21 cellular contexts compared by ENCODE assay signal in the genomic region with DNA sequence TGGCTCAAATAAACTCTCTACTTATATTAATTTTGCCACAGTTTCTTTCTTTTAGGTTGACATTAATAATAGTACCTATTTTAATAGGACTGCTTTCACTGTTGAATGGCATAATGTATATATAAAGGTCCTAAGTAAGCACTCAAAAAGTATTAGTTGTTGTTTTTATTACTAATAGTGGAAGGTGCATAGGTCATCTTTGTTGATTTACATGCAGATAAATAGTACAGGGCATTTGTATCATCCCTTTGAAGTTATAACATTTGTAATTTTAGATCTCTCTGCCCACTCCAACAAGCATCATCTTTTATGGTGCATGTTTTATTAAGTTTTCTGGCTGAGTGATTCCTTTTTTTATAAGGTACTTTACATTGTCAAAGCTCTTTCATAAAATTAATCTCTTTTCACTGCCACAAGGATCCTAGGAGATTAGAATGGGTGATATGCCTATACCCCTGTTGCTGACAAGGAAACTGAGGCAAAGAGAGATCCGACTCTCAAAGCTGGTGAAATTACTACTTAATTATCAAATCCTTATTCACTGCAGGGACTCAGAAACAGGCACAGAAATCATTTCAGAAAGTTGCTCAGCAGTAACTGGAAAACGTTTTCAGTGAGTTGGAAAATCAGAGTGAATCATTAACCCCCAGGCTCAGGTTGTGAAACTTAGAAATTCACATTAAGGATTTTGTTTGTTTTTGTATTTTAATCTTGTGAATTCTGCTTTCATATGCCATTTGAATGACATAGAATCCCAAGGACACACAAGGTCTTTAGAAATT.
DNase-seq lines count a peak whose midpoint lies in the region; ATAC-seq, FAIRE-seq and TF ChIP-seq lines count a peak whose summit lies in the region.
"Had no signal": no experiment of that assay in that cellular context is flagged by ENCODE, and none has a peak within 500 bp of the region (broad histone marks: within the 10 kb centered on the region; RNA-seq: fewer than 3 reads in every experiment).

No MANE protein-coding gene starts in this region.

- H3K27ac ChIP-seq in A549 (peak overlapping the region; percentile 70 to 84), PC-3 (ENCODE audit: low read length) (no peak overlapping the region), epithelial cell of prostate (peak overlapping the region; percentile 29), tibial artery (no peak overlapping the region)
- H3K27ac ChIP-seq: thyroid gland had no signal

- intact Hi-C loops in PC-3 (cut with micrococcal nuclease) (no loop called here), tibial artery (cut with DNase I; ENCODE audit: low total_unique reads) (no loop called here)

- no TSS peak for BruUV-seq in PC-3 (replicated peaks; lab: Mats Ljungman, UMichigan)

- ATAC-seq in A549 (peak in 1 of 2 experiments; percentile 67; a peak in 4 of 6 replicates), PC-3 (no peak), left lobe of liver (peak; percentile 78), HG02938 (IDR thresholded peaks at IDR 0.05; ENCODE audit: unreplicated experiment) (no peak), HG02884 (IDR thresholded peaks at IDR 0.05; ENCODE audit: unreplicated experiment) (no peak)
- ATAC-seq: stimulated activated naive B cell treated with anti-CD40 and anti-IgM and Interleukin-4, amounts not matched to agents 10 μg/mL and 1 μg/mL and 100 μg/mL, for 72 hours; T-helper 17 cell had no signal

- H3K4me2 ChIP-seq in A549 = peak overlapping the region; percentile 89
- no peak overlapping the region for H3K4me2 ChIP-seq in PC-3 (ENCODE audit: low read length)
- H3K4me2 ChIP-seq: GM23338 had no signal

- H3K9me3 ChIP-seq in A549 (no peaks in the 10 kb centered on the region), PC-3 (ENCODE audit: low read length) (no peaks in the 10 kb centered on the region), tibial artery (no peaks in the 10 kb centered on the region)
- H3K9me3 ChIP-seq: thyroid gland had no signal

- H3K79me2 ChIP-seq in PC-3 (ENCODE audit: low read length) = no peaks in the 10 kb centered on the region

- peak overlapping the region; percentile 10; the same call in 1 of the 3 replicates for H3K4me3 ChIP-seq in A549
- H3K4me3 ChIP-seq in PC-3 (ENCODE audit: low read length) = no peak overlapping the region
- no peak overlapping the region for H3K4me3 ChIP-seq in tibial artery
- H3K4me3 ChIP-seq: GM23338, thyroid gland had no signal

- H4K20me1 ChIP-seq in PC-3 (ENCODE audit: low read length) = no peaks in the 10 kb centered on the region

- H3K9ac ChIP-seq in PC-3 (ENCODE audit: low read length) = no peak overlapping the region

- H2AFZ ChIP-seq in PC-3 (ENCODE audit: low read length) = no peak overlapping the region

- TF ChIP-seq POLR2A in A549 (IDR thresholded peaks at IDR 0.05; ENCODE audit: low read length) = no peak

- H3K4me1 ChIP-seq in A549 = peaks cover 18% of the 10 kb centered on the region
- peaks cover 6% of the 10 kb centered on the region for H3K4me1 ChIP-seq in PC-3 (ENCODE audit: insufficient read depth, low read length)
- no peaks in the 10 kb centered on the region for H3K4me1 ChIP-seq in tibial artery
- H3K4me1 ChIP-seq: thyroid gland had no signal

- no peaks in the 10 kb centered on the region for H3F3A ChIP-seq in PC-3 (ENCODE audit: low read length, unreplicated experiment)

- POLR2A ChIA-PET in A549 (lab: Yijun Ruan, JAX) (interaction anchor here (1.1 kb wide), 1 partner anchor 527 kb away, joined by 4 read pairs; no protein-coding TSS in a partner anchor), PC-3 (lab: Charles Lee; ENCODE audit: unreplicated experiment) (no interaction called here)

- no peak for FAIRE-seq in A549 (lab: Jason Lieb, UNC)
- FAIRE-seq: A204.1 had no signal

- H3K36me3 ChIP-seq in PC-3 (ENCODE audit: low read depth, low read length) (no peaks in the 10 kb centered on the region), tibial artery (no peaks in the 10 kb centered on the region)
- H3K36me3 ChIP-seq: thyroid gland had no signal

- CTCF ChIA-PET in A549 (lab: Yijun Ruan, JAX) (interaction anchor here (1.0 to 1.8 kb wide), 8 partner anchors 9 to 203 kb away, joined by 3 to 7 read pairs (median 3); no protein-coding TSS in a partner anchor), PC-3 (lab: Charles Lee) (no interaction called here)

- H3K9me2 ChIP-seq in PC-3 (replicated peaks; ENCODE audit: low read length) = no peaks in the 10 kb centered on the region

- peak in 1 of 2 experiments; percentile 6 for DNase-seq in A549 (ENCODE audit: low read depth in 1 of 2, low spot score in 1 of 2)
- peak; percentile 42 for DNase-seq in PC-3
- DNase-seq in epithelial cell of prostate (ENCODE audit: low read depth, low spot score) = no peak
- DNase-seq in left lobe of liver (ENCODE audit: low spot score) = no peak
- DNase-seq in NCI-H1694 treated with DMSO at 0.1 percent for 48 hours (lab: John Stamatoyannopoulos, UW) = no peak
- DNase-seq in tibial artery = no peak
- DNase-seq: activated CD4-positive, alpha-beta memory T cell treated with anti-CD3 and anti-CD28 coated beads, Interleukin-2, amount 10 ng/mL, durations not matched to agents 7 days and 5 days; activated T-cell treated with anti-CD3 and anti-CD28 coated beads, Interleukin-2, amount 50 U/mL, for 1 hour; C1 segment of cervical spinal cord; cortex of kidney; DMS 273 treated with DMSO at 0.1 percent for 48 hours; NCI-H2029; NCI-H526; stimulated activated CD4-positive, alpha-beta T cell treated with anti-CD3 and anti-CD28 coated beads, Interleukin-15, amount 100 ng/mL, for 24 hours; stimulated activated naive B cell treated with anti-CD40 and anti-IgM and Interleukin-4, amounts not matched to agents 10 μg/mL and 1 μg/mL and 100 μg/mL, for 72 hours; T-helper 17 cell; thyroid gland had no signal

- H3K27me3 ChIP-seq in PC-3 (ENCODE audit: low read length) (peaks cover 32% of the 10 kb centered on the region), tibial artery (no peaks in the 10 kb centered on the region)
- H3K27me3 ChIP-seq: thyroid gland had no signal

- no peak for TF ChIP-seq EP300 in A549 (IDR thresholded peaks at IDR 0.05)

- TF ChIP-seq CTCF in A549 (IDR thresholded peaks at IDR 0.05) (no peak), PC-3 (conservative IDR thresholded peaks at IDR 0.05; ENCODE audit: low read depth, low read length) (no peak), tibial artery (IDR thresholded peaks at IDR 0.05) (no peak)

- TF ChIP-seq RAD21 in A549 (conservative IDR thresholded peaks at IDR 0.05 in 1 of 2, IDR thresholded peaks at IDR 0.05 in 1 of 2) = no peak

- WGBS in A549 (ENCODE audit: missing lambda C conversion rate) = 15% methylated on average over 2 of the region's 2 CpGs

TF ChIP-seq in A549, 52 proteins besides CTCF, POLR2A, EP300 and RAD21:
- TF ChIP-seq RARB (CRISPR knock-in tag; IDR thresholded peaks at IDR 0.05) (no peak), SREBF2 (IDR thresholded peaks at IDR 0.05) (no peak), FOSL2 (IDR thresholded peaks at IDR 0.05) (0 out of 2 replicates have a peak, but pooled peaks have one; percentile 37), FOSL2 (CRISPR knock-in tag; IDR thresholded peaks at IDR 0.05) (no peak), CEBPB (IDR thresholded peaks at IDR 0.05) (peak; percentile 16 to 49; a peak in 2 of 4 replicates), RNF2 (IDR thresholded peaks at IDR 0.05; ENCODE audit: borderline replicate concordance, low read depth) (no peak), JUNB (IDR thresholded peaks at IDR 0.05) (0 out of 2 replicates have a peak, but pooled peaks have one; percentile 27), CHD4 (IDR thresholded peaks at IDR 0.05; ENCODE audit: borderline replicate concordance) (no peak), EHMT2 (IDR thresholded peaks at IDR 0.05; ENCODE audit: low read depth) (no peak), SMC3 (IDR thresholded peaks at IDR 0.05) (no peak)
- TF ChIP-seq, protein P1, sequence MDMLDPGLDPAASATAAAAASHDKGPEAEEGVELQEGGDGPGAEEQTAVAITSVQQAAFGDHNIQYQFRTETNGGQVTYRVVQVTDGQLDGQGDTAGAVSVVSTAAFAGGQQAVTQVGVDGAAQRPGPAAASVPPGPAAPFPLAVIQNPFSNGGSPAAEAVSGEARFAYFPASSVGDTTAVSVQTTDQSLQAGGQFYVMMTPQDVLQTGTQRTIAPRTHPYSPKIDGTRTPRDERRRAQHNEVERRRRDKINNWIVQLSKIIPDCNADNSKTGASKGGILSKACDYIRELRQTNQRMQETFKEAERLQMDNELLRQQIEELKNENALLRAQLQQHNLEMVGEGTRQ (IDR thresholded peaks at IDR 0.05) = no peak

Comparison
In these comparisons a context has a peak if more than half of its experiments do, and no peak if none do; other contexts are left out.
1. H3K27ac ChIP-seq: peak in A549 (2 of 2) and epithelial cell of prostate (single experiment); none in PC-3 (single experiment) and tibial artery (0 of 2).